1 cellular context compared by ENCODE assay signal in the genomic region with DNA sequence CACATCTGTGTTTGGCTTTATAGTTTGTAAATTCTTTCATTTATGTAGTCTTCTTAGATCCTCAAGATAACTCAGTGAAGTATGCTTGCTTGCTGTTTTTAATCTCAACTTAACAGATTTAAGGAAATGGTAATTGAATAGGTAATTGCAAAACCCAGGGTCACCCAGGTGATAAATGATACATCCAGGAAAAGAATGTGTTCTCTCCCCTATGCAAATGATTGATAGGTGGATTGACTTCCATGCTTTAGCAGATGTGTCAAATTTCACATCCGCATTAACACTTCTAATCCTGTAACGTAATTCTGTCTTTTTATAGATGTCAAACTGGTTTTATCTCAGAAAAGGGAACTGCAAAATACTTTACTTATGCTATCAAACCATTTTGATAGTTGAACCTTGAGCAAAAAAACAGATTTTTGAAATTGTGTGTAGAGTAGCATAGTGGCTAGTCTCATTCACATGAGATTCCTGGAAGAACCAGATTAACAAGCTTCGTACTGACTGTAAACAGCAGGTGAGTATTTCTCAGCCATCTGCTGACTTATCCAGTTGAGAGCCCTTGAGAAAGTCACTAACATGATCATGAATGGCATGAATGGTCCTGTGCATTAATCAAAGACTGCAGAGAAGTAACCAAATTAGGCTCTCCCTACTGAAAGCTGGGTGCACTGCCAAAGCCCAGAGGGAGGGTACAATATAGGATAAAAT.
TF ChIP-seq lines count a peak whose summit lies in the region.

No MANE protein-coding gene starts in this region.

TF ChIP-seq in H1, 55 proteins besides CTCF, POLR2A, EP300 and RAD21:
- 0 out of 2 replicates have a peak, but pooled peaks have one; percentile 12 for TF ChIP-seq TCF12 (IDR thresholded peaks at IDR 0.05; ENCODE audit: low read depth, low read length)
- TF ChIP-seq SP4 (IDR thresholded peaks at IDR 0.05; ENCODE audit: low read length): no peak
